In genomic region chr5:16913840-16914435, GRCh38 we compare ENCODE assay signal across 23 cellular contexts. TPM values are rescaled to one million over a fixed set of nuclear protein-coding genes. Genes with fewer than 3 reads are reported as not detected.
DNase-seq lines count a peak whose midpoint lies in the region; ATAC-seq, FAIRE-seq and TF ChIP-seq lines count a peak whose summit lies in the region.
"Had no signal": no experiment of that assay in that cellular context is flagged by ENCODE, and none has a peak within 500 bp of the region (broad histone marks: within the 10 kb centered on the region; RNA-seq: fewer than 3 reads in every experiment).

No MANE protein-coding gene starts in this region.

- H3K36me3 ChIP-seq in endodermal cell (ENCODE audit: control insufficient read depth, insufficient read depth, low read length) (peaks cover 57% of the 10 kb centered on the region), HAP-1 (replicated peaks) (no peaks in the 10 kb centered on the region; the same call in 1 of the 2 replicates)
- H3K36me3 ChIP-seq: thyroid gland had no signal

- H3K4me3 Mint-ChIP-seq in endodermal cell (no peak overlapping the region), neural crest cell (no peak overlapping the region)
- H3K4me3 Mint-ChIP-seq: activated CD8-positive, alpha-beta T cell treated with anti-CD3 and anti-CD28 coated beads for 36 hours; activated T-cell treated with anti-CD3 and anti-CD28 coated beads, Interleukin-2, amount 50 U/mL, for 24 hours; CD14-positive monocyte; naive thymus-derived CD4-positive, alpha-beta T cell; stimulated activated memory B cell treated with anti-CD40 and anti-IgM and Interleukin-4, amounts not matched to agents 10 μg/mL and 1 μg/mL and 100 μg/mL, for 72 hours; T-helper 17 cell had no signal

- ATAC-seq in A549 (peak; percentile 3 to 18; a peak in 3 of 6 replicates), HG03457 (IDR thresholded peaks at IDR 0.05; ENCODE audit: unreplicated experiment) (no peak), left lobe of liver (no peak), HG03139 (IDR thresholded peaks at IDR 0.05; ENCODE audit: unreplicated experiment) (no peak)
- ATAC-seq: activated CD8-positive, alpha-beta T cell treated with anti-CD3 and anti-CD28 coated beads for 36 hours; naive thymus-derived CD4-positive, alpha-beta T cell; stimulated activated memory B cell treated with anti-CD40 and anti-IgM and Interleukin-4, amounts not matched to agents 10 μg/mL and 1 μg/mL and 100 μg/mL, for 72 hours; T-helper 17 cell had no signal

- no peak overlapping the region for H3K4me3 ChIP-seq in A549
- H3K4me3 ChIP-seq in endodermal cell (ENCODE audit: low read length) = peak overlapping the region; percentile 36
- H3K4me3 ChIP-seq in HAP-1 = no peak overlapping the region
- H3K4me3 ChIP-seq: thyroid gland had no signal

- H3K9ac ChIP-seq in endodermal cell (ENCODE audit: extremely low read depth, low read length, poor library complexity, severe bottlenecking) = no peak overlapping the region

- H3K4me1 ChIP-seq in A549 (peaks cover 89% of the 10 kb centered on the region), endodermal cell (ENCODE audit: control insufficient read depth, insufficient read depth, low read length) (peaks cover 17% of the 10 kb centered on the region), HAP-1 (peaks cover 13% of the 10 kb centered on the region)

- H3K27ac ChIP-seq in A549 (peak overlapping the region; percentile 59 to 82), endodermal cell (ENCODE audit: low read depth, low read length) (no peak overlapping the region)
- H3K27ac ChIP-seq: thyroid gland had no signal

- DNase-seq in A549 (ENCODE audit: low read depth in 1 of 2, low spot score in 1 of 2) (no peak), LoVo (ENCODE audit: low spot score) (peak; percentile 51), endodermal cell (no peak), neural crest cell (ENCODE audit: low read depth, low spot score) (no peak), HAP-1 (ENCODE audit: low spot score in 2 of 2) (no peak), left lobe of liver (ENCODE audit: low spot score) (no peak)
- DNase-seq: ACHN; activated CD8-positive, alpha-beta T cell treated with anti-CD3 and anti-CD28 coated beads for 36 hours; activated naive CD4-positive, alpha-beta T cell treated with anti-CD3 and anti-CD28 coated beads, Interleukin-2, amount 50 U/mL, for 16 hours; activated T-cell treated with anti-CD3 and anti-CD28 coated beads, Interleukin-2, amount 50 U/mL, for 24 hours; DMS53; naive thymus-derived CD4-positive, alpha-beta T cell; NCI-H1694; NCI-H226; SIG-M5; stimulated activated CD4-positive, alpha-beta T cell treated with anti-CD3 and anti-CD28 coated beads, Interleukin-15, amount 100 ng/mL, for 24 hours; T-helper 17 cell had no signal

- H3K9me3 ChIP-seq in A549 (no peaks in the 10 kb centered on the region), endodermal cell (ENCODE audit: control insufficient read depth, low read length) (no peaks in the 10 kb centered on the region), HAP-1 (no peaks in the 10 kb centered on the region)
- H3K9me3 ChIP-seq: thyroid gland had no signal

- no peak for TF ChIP-seq POLR2A in A549 (IDR thresholded peaks at IDR 0.05; ENCODE audit: low read length)

- no peak for TF ChIP-seq CTCF in A549 (IDR thresholded peaks at IDR 0.05)
- no peak for TF ChIP-seq CTCF in endodermal cell (conservative IDR thresholded peaks at IDR 0.05)
- no peak for TF ChIP-seq CTCF in neural crest cell (conservative IDR thresholded peaks at IDR 0.05)

- TF ChIP-seq RAD21 in A549 (conservative IDR thresholded peaks at IDR 0.05 in 1 of 2, IDR thresholded peaks at IDR 0.05 in 1 of 2) = no peak

- TF ChIP-seq EP300 in A549 (IDR thresholded peaks at IDR 0.05) = no peak

- H3K4me1 Mint-ChIP-seq in endodermal cell (peaks cover 27% of the 10 kb centered on the region), neural crest cell (peaks cover 41% of the 10 kb centered on the region)
- H3K4me1 Mint-ChIP-seq: CD14-positive monocyte; naive thymus-derived CD4-positive, alpha-beta T cell; stimulated activated memory B cell treated with anti-CD40 and anti-IgM and Interleukin-4, amounts not matched to agents 10 μg/mL and 1 μg/mL and 100 μg/mL, for 72 hours; T-helper 17 cell had no signal

- peak overlapping the region; percentile 66 for H3K4me2 ChIP-seq in A549

- peaks cover 3% of the 10 kb centered on the region for H3K9me3 Mint-ChIP-seq in endodermal cell
- no peaks in the 10 kb centered on the region for H3K9me3 Mint-ChIP-seq in neural crest cell
- H3K9me3 Mint-ChIP-seq: activated CD8-positive, alpha-beta T cell treated with anti-CD3 and anti-CD28 coated beads for 36 hours; activated T-cell treated with anti-CD3 and anti-CD28 coated beads, Interleukin-2, amount 50 U/mL, for 24 hours; stimulated activated memory B cell treated with anti-CD40 and anti-IgM and Interleukin-4, amounts not matched to agents 10 μg/mL and 1 μg/mL and 100 μg/mL, for 72 hours had no signal

- H3K27me3 ChIP-seq in endodermal cell (ENCODE audit: control insufficient read depth, insufficient read depth, low read length, poor library complexity, severe bottlenecking) (no peaks in the 10 kb centered on the region), HAP-1 (ENCODE audit: low read depth) (no peaks in the 10 kb centered on the region)
- H3K27me3 ChIP-seq: thyroid gland had no signal

- CTCF ChIA-PET in A549 (lab: Yijun Ruan, JAX) = interaction anchor here (1.0 to 2.8 kb wide), 5 partner anchors 18 to 276 kb away, joined by 3 to 12 read pairs (median 5); no protein-coding TSS in a partner anchor

- POLR2A ChIA-PET in A549 (lab: Yijun Ruan, JAX) = no interaction called here

- WGBS in A549 (ENCODE audit: missing lambda C conversion rate) = 75% methylated on average over 11 of the region's 11 CpGs
- 90% methylated on average over 10 to 11 of the region's 11 CpGs for WGBS in endodermal cell (ENCODE audit: insufficient coverage in 1 of 2, insufficient read length in 1 of 2), 2 experiments

- H3K36me3 Mint-ChIP-seq in endodermal cell (ENCODE audit: low read depth) = peaks cover 35% of the 10 kb centered on the region
- peaks cover 10% of the 10 kb centered on the region for H3K36me3 Mint-ChIP-seq in neural crest cell (ENCODE audit: low read depth)
- H3K36me3 Mint-ChIP-seq: CD14-positive monocyte; naive thymus-derived CD4-positive, alpha-beta T cell; stimulated activated memory B cell treated with anti-CD40 and anti-IgM and Interleukin-4, amounts not matched to agents 10 μg/mL and 1 μg/mL and 100 μg/mL, for 72 hours had no signal

- H3K27ac Mint-ChIP-seq in endodermal cell = peak overlapping the region; percentile 21
- peak overlapping the region; percentile 77 for H3K27ac Mint-ChIP-seq in neural crest cell (ENCODE audit: unreplicated experiment)
- H3K27ac Mint-ChIP-seq: activated CD8-positive, alpha-beta T cell treated with anti-CD3 and anti-CD28 coated beads for 36 hours; activated T-cell treated with anti-CD3 and anti-CD28 coated beads, Interleukin-2, amount 50 U/mL, for 24 hours; naive thymus-derived CD4-positive, alpha-beta T cell; stimulated activated memory B cell treated with anti-CD40 and anti-IgM and Interleukin-4, amounts not matched to agents 10 μg/mL and 1 μg/mL and 100 μg/mL, for 72 hours; T-helper 17 cell had no signal

- no peak for FAIRE-seq in A549 (lab: Jason Lieb, UNC)
- FAIRE-seq: endothelial cell of umbilical vein had no signal

- no peaks in the 10 kb centered on the region for H3K27me3 Mint-ChIP-seq in endodermal cell (ENCODE audit: insufficient read depth)
- H3K27me3 Mint-ChIP-seq in neural crest cell (ENCODE audit: low read depth) = no peaks in the 10 kb centered on the region
- H3K27me3 Mint-ChIP-seq: activated CD8-positive, alpha-beta T cell treated with anti-CD3 and anti-CD28 coated beads for 36 hours; activated T-cell treated with anti-CD3 and anti-CD28 coated beads, Interleukin-2, amount 50 U/mL, for 24 hours; stimulated activated memory B cell treated with anti-CD40 and anti-IgM and Interleukin-4, amounts not matched to agents 10 μg/mL and 1 μg/mL and 100 μg/mL, for 72 hours; T-helper 17 cell had no signal

- in situ Hi-C loops in HAP-1 (cut with MboI; ENCODE audit: low sequenced_read_pairs) = no loop called here

TF ChIP-seq in A549, 52 proteins besides CTCF, POLR2A, EP300 and RAD21:
- no peak for TF ChIP-seq HOXB13 (CRISPR knock-in tag; IDR thresholded peaks at IDR 0.05; ENCODE audit: low read depth)

RNA-seq across cellular contexts. Expression of gene MYO10, which starts 22.1 kb away (rescaled TPM):
- polyA plus RNA-seq in A549 (2011; rRNA removed) = 68.0 and 132 TPM in 2 replicates
- polyA plus RNA-seq in A549 (2012; cell fraction: cytosol; rRNA removed) = 28.5 and 36.3 TPM in 2 replicates
- 35.8 and 50.4 TPM in 2 replicates for polyA plus RNA-seq in A549 (2012; cell fraction: nucleus; rRNA removed)
- polyA plus RNA-seq in A549 (2017; fragmentation: RNase III; extraction: RNeasy Plus Mini Kit Qiagen cat#74134 plus additional on column Dnase treatment) = 68.5 to 71.5 TPM (median 68.9 TPM) in 3 replicates
- 236 and 309 TPM in 2 replicates for polyA minus RNA-seq in A549 (2011; rRNA and poly(A)+ RNA removed)
- 10 to 100 TPM; 40.0 to 89.2 TPM for total RNA-seq in endodermal cell
- polyA plus RNA-seq in endodermal cell (2013, experiment 1 of 2) = 50.6 TPM
- 51.3 TPM for polyA plus RNA-seq in endodermal cell (2013, experiment 2 of 2)
- 93.4 and 94.4 TPM in 2 replicates for total RNA-seq in neural crest cell
- 7.1 TPM for total RNA-seq in left lobe of liver

Comparison
In these comparisons a context has a peak if more than half of its experiments do, and no peak if none do; other contexts are left out.
1. ATAC-seq: peak in A549 (2 of 2); none in HG03457 (single experiment), left lobe of liver (single experiment) and HG03139 (single experiment).